In genomic region chr2:9952286-9952737, GRCh38 we compare ENCODE assay signal across 7 cellular contexts. TPM values are rescaled to one million over a fixed set of nuclear protein-coding genes. Genes with fewer than 3 reads are reported as not detected.
DNase-seq lines count a peak whose midpoint lies in the region; ATAC-seq and TF ChIP-seq lines count a peak whose summit lies in the region.

No MANE protein-coding gene starts in this region.

- H3K4me1 Mint-ChIP-seq in activated CD4-positive, alpha-beta memory T cell treated with anti-CD3 and anti-CD28 coated beads for 36 hours (ENCODE audit: low read depth), result peaks cover 5% of the 10 kb centered on the region

- no peaks in the 10 kb centered on the region for H3F3A ChIP-seq in smooth muscle cell (ENCODE audit: low read depth)

- H4K20me1 ChIP-seq in smooth muscle cell (ENCODE audit: low read depth), result no peaks in the 10 kb centered on the region

- TF ChIP-seq CTCF in smooth muscle cell (IDR thresholded peaks at IDR 0.05; ENCODE audit: borderline replicate concordance, insufficient read depth, poor library complexity, severe bottlenecking), result no peak

- peak overlapping the region; percentile 52 for H2AFZ ChIP-seq in smooth muscle cell (ENCODE audit: low read depth)

- 25% methylated on average over 15 of the region's 15 CpGs for WGBS in smooth muscle cell (ENCODE audit: low lambda C conversion rate)

- H3K27ac ChIP-seq in smooth muscle cell (ENCODE audit: low read depth), result peak overlapping the region; percentile 23

- no peak for ATAC-seq in GM19328 (IDR thresholded peaks at IDR 0.05; ENCODE audit: unreplicated experiment)

- intact Hi-C loops in activated CD4-positive, alpha-beta memory T cell treated with anti-CD3 and anti-CD28 coated beads for 36 hours (cut with micrococcal nuclease), result loop anchor here (5.0 kb wide), 1 partner anchor 140 kb away; no protein-coding TSS in a partner anchor

- H3K79me2 ChIP-seq in smooth muscle cell (ENCODE audit: low read depth), result peaks cover 4% of the 10 kb centered on the region

- H3K27me3 Mint-ChIP-seq in activated CD4-positive, alpha-beta memory T cell treated with anti-CD3 and anti-CD28 coated beads for 36 hours, result peaks cover 29% of the 10 kb centered on the region

- H3K4me1 ChIP-seq in smooth muscle cell (ENCODE audit: low read depth), result peaks cover 10% of the 10 kb centered on the region

- POLR2A ChIA-PET in activated CD4-positive, alpha-beta memory T cell treated with anti-CD3 and anti-CD28 coated beads for 36 hours (lab: Charles Lee), result no interaction called here

- no peaks in the 10 kb centered on the region for H3K9me3 Mint-ChIP-seq in activated CD4-positive, alpha-beta memory T cell treated with anti-CD3 and anti-CD28 coated beads for 36 hours

- peak overlapping the region; percentile 64 for H3K9ac ChIP-seq in smooth muscle cell (ENCODE audit: low read depth)

- DNase-seq in HT-29 (ENCODE audit: low spot score) (peak; percentile 28), smooth muscle cell (lab: John Stamatoyannopoulos, UW; ENCODE audit: unreplicated experiment) (no peak), mesenteric fat pad (ENCODE audit: low spot score) (no peak), cortex of kidney (lab: John Stamatoyannopoulos, UW) (no peak)
- no peak for DNase-seq in activated CD4-positive, alpha-beta memory T cell treated with anti-CD3 and anti-CD28 coated beads for 36 hours

- H3K36me3 ChIP-seq in smooth muscle cell (ENCODE audit: low read depth), result no peaks in the 10 kb centered on the region

- H3K9me3 ChIP-seq in smooth muscle cell (replicated peaks; ENCODE audit: low read depth), result no peaks in the 10 kb centered on the region

- no peaks in the 10 kb centered on the region for H3K36me3 Mint-ChIP-seq in activated CD4-positive, alpha-beta memory T cell treated with anti-CD3 and anti-CD28 coated beads for 36 hours

- CTCF ChIA-PET in activated CD4-positive, alpha-beta memory T cell treated with anti-CD3 and anti-CD28 coated beads for 36 hours (lab: Charles Lee), result interaction anchor here (1.8 kb wide), 1 partner anchor 32 kb away, joined by 9 read pairs; no protein-coding TSS in a partner anchor

- peak overlapping the region; percentile 91 for H3K4me2 ChIP-seq in smooth muscle cell

- H3K4me3 Mint-ChIP-seq in activated CD4-positive, alpha-beta memory T cell treated with anti-CD3 and anti-CD28 coated beads for 36 hours, result peak overlapping the region; percentile 62

- no peak overlapping the region for H3K27ac Mint-ChIP-seq in activated CD4-positive, alpha-beta memory T cell treated with anti-CD3 and anti-CD28 coated beads for 36 hours

- H3K4me3 ChIP-seq in iPS-11a (ENCODE audit: low read depth, low read length), result peak overlapping the region; percentile 57
- H3K4me3 ChIP-seq in smooth muscle cell, result peak overlapping the region; percentile 85

- peaks cover 21% of the 10 kb centered on the region for H3K27me3 ChIP-seq in smooth muscle cell (ENCODE audit: low read depth)

RNA-seq across cellular contexts. Expression of gene GRHL1, which starts 0.8 kb away (rescaled TPM):
- 5.5 and 8.7 TPM in 2 replicates for total RNA-seq in HT-29 (2014; rRNA removed; shearing (Covaris generic))
- total RNA-seq in activated CD4-positive, alpha-beta memory T cell treated with anti-CD3 and anti-CD28 coated beads for 36 hours, result 1 to 10 TPM in 1 of 2 experiments, under 1 TPM in 1; 1.00 to 1.1 TPM
- total RNA-seq in smooth muscle cell, result 21.4 and 26.8 TPM in 2 replicates
- polyA plus RNA-seq in smooth muscle cell, result 2.0 and 7.9 TPM in 2 replicates
- total RNA-seq in mesenteric fat pad, result 18.0 TPM
